1 cellular context compared by ENCODE assay signal in genomic region chr2:186554850-186555785, GRCh38.
TF ChIP-seq lines count a peak whose summit lies in the region.

No MANE protein-coding gene starts in this region.

TF ChIP-seq in HepG2, 621 proteins besides CTCF, POLR2A, EP300 and RAD21:
- TF ChIP-seq E2F1 (CRISPR knock-in tag; IDR thresholded peaks at IDR 0.05) (no peak), ZNF142 (CRISPR knock-in tag; IDR thresholded peaks at IDR 0.05) (no peak), MLXIP (CRISPR knock-in tag; IDR thresholded peaks at IDR 0.05; ENCODE audit: borderline replicate concordance) (no peak), ZNF318 (CRISPR knock-in tag; IDR thresholded peaks at IDR 0.05) (no peak), WIZ (CRISPR knock-in tag; IDR thresholded peaks at IDR 0.05) (no peak), SMYD3 (CRISPR knock-in tag; IDR thresholded peaks at IDR 0.05) (no peak), ELF3 (CRISPR knock-in tag; IDR thresholded peaks at IDR 0.05) (no peak)
TF ChIP-seq in HepG2: peak in this region for 0.
